ENCODE assay signal across 17 cellular contexts in the genomic region with DNA sequence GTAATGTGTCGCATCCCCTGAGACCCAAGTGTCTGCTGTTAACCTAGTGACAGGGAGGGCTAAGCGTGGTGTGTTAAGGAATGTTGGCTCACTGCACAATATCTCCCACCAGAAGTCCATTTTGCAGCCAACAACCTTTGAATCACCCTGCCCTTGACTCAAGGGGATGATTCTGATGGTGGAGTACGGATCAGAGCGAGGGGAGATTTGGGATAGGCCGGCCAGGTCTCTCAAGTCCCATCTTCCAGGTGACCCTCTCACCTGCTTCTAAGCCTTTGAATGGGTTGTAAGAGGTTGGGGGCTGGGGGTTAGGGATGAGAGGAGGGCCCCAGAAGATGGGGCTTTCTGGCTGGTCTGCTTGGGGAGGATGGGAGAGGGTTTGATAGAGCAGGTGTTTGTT.
"Had no signal": no experiment of that assay in that cellular context is flagged by ENCODE, and none has a peak within 500 bp of the region (broad histone marks: within the 10 kb centered on the region; RNA-seq: fewer than 3 reads in every experiment).

No MANE protein-coding gene starts in this region.

- DNase-seq: activated B cell treated with CpG ODN at 0.5 μM for 24 hours; activated CD4-positive, alpha-beta T cell treated with anti-CD3 and anti-CD28 coated beads, Interleukin-2, amount 10 ng/mL, durations not matched to agents 24 days and 14 days; activated gamma-delta T cell; activated T-cell treated with anti-CD3 and anti-CD28 coated beads for 4 hours; colonic mucosa; effector CD8-positive, alpha-beta T cell; gastrocnemius medialis; left ventricle myocardium inferior; nucleus accumbens; SK-N-SH; T-helper 17 cell; testis had no signal

- H3K27ac Mint-ChIP-seq: T-helper 17 cell had no signal

- H3K9me3 ChIP-seq: colonic mucosa, gastrocnemius medialis, left ventricle myocardium inferior, prostate gland, SK-N-SH, testis had no signal

- ATAC-seq: sciatic nerve, T-helper 17 cell had no signal

- H3K9me3 Mint-ChIP-seq: activated B cell treated with CpG ODN at 0.5 μM for 24 hours; activated CD4-positive, alpha-beta T cell treated with anti-CD3 and anti-CD28 coated beads, Interleukin-2, amount 10 ng/mL, durations not matched to agents 24 days and 14 days; stimulated activated naive CD8-positive, alpha-beta T cell treated with anti-CD3 and anti-CD28 coated beads, Interleukin-15, Interleukin-2, amounts not matched to agents 100 ng/mL and 50 ng/mL, for 24 hours had no signal

- H3K27ac ChIP-seq: cardiac muscle cell, colonic mucosa, epithelial cell of prostate, prostate gland had no signal

- H3K27me3 Mint-ChIP-seq: activated B cell treated with CpG ODN at 0.5 μM for 24 hours; stimulated activated naive CD8-positive, alpha-beta T cell treated with anti-CD3 and anti-CD28 coated beads, Interleukin-15, Interleukin-2, amounts not matched to agents 100 ng/mL and 50 ng/mL, for 24 hours; T-helper 17 cell had no signal

- H3K4me1 ChIP-seq: testis had no signal

- H3K27me3 ChIP-seq: cardiac muscle cell, colonic mucosa, gastrocnemius medialis, testis had no signal

- H3K36me3 ChIP-seq: cardiac muscle cell, colonic mucosa, gastrocnemius medialis, left ventricle myocardium inferior, prostate gland had no signal
